In the genomic region with DNA sequence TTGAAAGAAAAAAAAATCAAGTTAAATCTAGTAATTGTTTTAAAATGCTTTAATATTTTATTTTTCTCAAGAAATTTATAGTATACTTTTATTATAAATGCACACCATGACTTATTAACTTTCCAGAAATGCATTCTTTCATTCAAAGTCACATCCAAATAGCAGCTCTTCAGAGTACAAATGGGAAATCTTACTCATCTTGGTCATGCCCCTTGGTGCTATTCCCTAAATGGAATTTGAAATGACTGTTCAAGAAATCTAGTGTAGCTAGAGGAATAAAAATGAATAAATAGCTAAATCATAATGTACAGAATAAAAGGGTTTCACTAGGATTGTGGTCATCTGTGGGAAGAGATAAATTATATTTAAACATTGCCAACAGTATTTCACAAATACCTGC, we compare ENCODE assay signal across 27 cellular contexts.
DNase-seq lines count a peak whose midpoint lies in the region; ATAC-seq and TF ChIP-seq lines count a peak whose summit lies in the region.
"Had no signal": no experiment of that assay in that cellular context is flagged by ENCODE, and none has a peak within 500 bp of the region (broad histone marks: within the 10 kb centered on the region; RNA-seq: fewer than 3 reads in every experiment).

No MANE protein-coding gene starts in this region.

- TF ChIP-seq CTCF in PC-3 (conservative IDR thresholded peaks at IDR 0.05; ENCODE audit: low read depth, low read length) (no peak), foreskin keratinocyte (conservative IDR thresholded peaks at IDR 0.05) (no peak), dorsolateral prefrontal cortex (IDR thresholded peaks at IDR 0.05 in 54 of 56, conservative IDR thresholded peaks at IDR 0.05 in 2 of 56; ENCODE audit: low read depth in 1 of 56, partially characterized antibody in 56 of 56) (no peak)

- no peaks in the 10 kb centered on the region for H3K9me2 ChIP-seq in PC-3 (replicated peaks; ENCODE audit: low read length)

- no peaks in the 10 kb centered on the region for H3K27me3 ChIP-seq in PC-3 (ENCODE audit: low read length)
- no peaks in the 10 kb centered on the region for H3K27me3 ChIP-seq in foreskin keratinocyte
- no peaks in the 10 kb centered on the region for H3K27me3 ChIP-seq in dorsolateral prefrontal cortex
- H3K27me3 ChIP-seq: sigmoid colon, SJSA1, upper lobe of left lung had no signal

- no peaks in the 10 kb centered on the region for H3K79me2 ChIP-seq in PC-3 (ENCODE audit: low read length)

- ATAC-seq in PC-3 (peak; percentile 31; the same call in 1 of the 2 replicates), foreskin keratinocyte (no peak)
- ATAC-seq in stimulated activated naive CD8-positive, alpha-beta T cell treated with anti-CD3 and anti-CD28 coated beads, Interleukin-15, Interleukin-2, amounts not matched to agents 100 U/mL and 50 U/mL, for 24 hours = no peak
- ATAC-seq: activated CD8-positive, alpha-beta T cell treated with anti-CD3 and anti-CD28 coated beads for 36 hours; CD8-positive, alpha-beta T cell; T-cell had no signal

- POLR2A ChIA-PET in PC-3 (lab: Charles Lee; ENCODE audit: unreplicated experiment) = no interaction called here

- H3K4me1 ChIP-seq in PC-3 (ENCODE audit: insufficient read depth, low read length) = no peaks in the 10 kb centered on the region
- no peaks in the 10 kb centered on the region for H3K4me1 ChIP-seq in foreskin keratinocyte
- H3K4me1 ChIP-seq: sigmoid colon, SJSA1, upper lobe of left lung had no signal

- intact Hi-C loops in PC-3 (cut with micrococcal nuclease) = no loop called here
- intact Hi-C loops in dorsolateral prefrontal cortex (cut with DNase I) = no loop called here

- no peak overlapping the region for H3K9ac ChIP-seq in PC-3 (ENCODE audit: low read length)
- H3K9ac ChIP-seq: KMS-11 had no signal

- no peaks in the 10 kb centered on the region for H4K20me1 ChIP-seq in PC-3 (ENCODE audit: low read length)

- DNase-seq in PC-3 (peak; percentile 11), dedifferentiated amniotic fluid mesenchymal stem cell (ENCODE audit: extremely low spot score) (peak; percentile 68), foreskin keratinocyte (peak; percentile 25 to 66), stromal cell of bone marrow (ENCODE audit: low read depth) (peak; percentile 65), Ammon's horn (ENCODE audit: low spot score) (no peak), dorsolateral prefrontal cortex (no peak), NCI-H187 treated with DMSO at 0.1 percent for 48 hours (lab: John Stamatoyannopoulos, UW) (no peak)
- no peak for DNase-seq in stimulated activated naive CD8-positive, alpha-beta T cell treated with anti-CD3 and anti-CD28 coated beads, Interleukin-15, Interleukin-2, amounts not matched to agents 100 U/mL and 50 U/mL, for 24 hours
- DNase-seq: activated CD8-positive, alpha-beta T cell treated with anti-CD3 and anti-CD28 coated beads for 36 hours; activated effector memory CD4-positive, alpha-beta T cell treated with Interleukin-2 at 50 U/mL for 16 hours; activated naive CD8-positive, alpha-beta T cell treated with anti-CD3 and anti-CD28 coated beads, Interleukin-2, amount 10 ng/mL, durations not matched to agents 7 days and 5 days; AML-193; CD8-positive, alpha-beta T cell; DMS153; foreskin melanocyte; GDM1; HFFc6; hippocampal formation; NCI-H1694; NCI-H526 treated with DMSO at 0.1 percent for 48 hours; sigmoid colon; stimulated activated CD8-positive, alpha-beta memory T cell treated with anti-CD3 and anti-CD28 coated beads, Interleukin-4, amount 100 ng/mL, for 48 hours; T-cell; upper lobe of left lung had no signal

- CTCF ChIA-PET in PC-3 (lab: Charles Lee) = no interaction called here

- no peaks in the 10 kb centered on the region for H3F3A ChIP-seq in PC-3 (ENCODE audit: low read length, unreplicated experiment)

- H2AFZ ChIP-seq in PC-3 (ENCODE audit: low read length) = no peak overlapping the region

- no peak overlapping the region for H3K4me2 ChIP-seq in PC-3 (ENCODE audit: low read length)
- H3K4me2 ChIP-seq: KMS-11 had no signal

- no peaks in the 10 kb centered on the region for H3K36me3 ChIP-seq in PC-3 (ENCODE audit: low read depth, low read length)
- H3K36me3 ChIP-seq: sigmoid colon, SJSA1, upper lobe of left lung had no signal

- BruUV-seq in PC-3 (replicated peaks; lab: Mats Ljungman, UMichigan) = no TSS peak

- H3K27ac ChIP-seq in PC-3 (ENCODE audit: low read length) = no peak overlapping the region
- no peak overlapping the region for H3K27ac ChIP-seq in foreskin keratinocyte
- no peak overlapping the region for H3K27ac ChIP-seq in dorsolateral prefrontal cortex
- H3K27ac ChIP-seq: coronary artery, KMS-11, sigmoid colon, SJSA1, upper lobe of left lung had no signal

- H3K4me3 ChIP-seq in PC-3 (ENCODE audit: low read length) = no peak overlapping the region
- H3K4me3 ChIP-seq in dorsolateral prefrontal cortex = no peak overlapping the region
- H3K4me3 ChIP-seq: coronary artery, sigmoid colon, SJSA1, upper lobe of left lung had no signal

- no peaks in the 10 kb centered on the region for H3K9me3 ChIP-seq in PC-3 (ENCODE audit: low read length)
- H3K9me3 ChIP-seq: sigmoid colon, SJSA1, upper lobe of left lung had no signal

Comparison
In these comparisons a context has a peak if more than half of its experiments do, and no peak if none do; other contexts are left out.
1. DNase-seq: peak in PC-3 (single experiment), dedifferentiated amniotic fluid mesenchymal stem cell (single experiment), foreskin keratinocyte (2 of 2) and stromal cell of bone marrow (single experiment); none in Ammon's horn (single experiment), dorsolateral prefrontal cortex (0 of 10), stimulated activated naive CD8-positive, alpha-beta T cell treated with anti-CD3 and anti-CD28 coated beads, Interleukin-15, Interleukin-2, amounts not matched to agents 100 U/mL and 50 U/mL, for 24 hours (single experiment) and NCI-H187 treated with DMSO at 0.1 percent for 48 hours (single experiment).